In genomic region chr1:237124856-237125462, GRCh38 we compare ENCODE assay signal across 10 cellular contexts.
DNase-seq lines count a peak whose midpoint lies in the region; ATAC-seq, FAIRE-seq and TF ChIP-seq lines count a peak whose summit lies in the region.
"Had no signal": no experiment of that assay in that cellular context is flagged by ENCODE, and none has a peak within 500 bp of the region (broad histone marks: within the 10 kb centered on the region; RNA-seq: fewer than 3 reads in every experiment).

No MANE protein-coding gene starts in this region.

- CTCF ChIA-PET in H1 (lab: Charles Lee; ENCODE audit: partially characterized antibody): interaction anchor here (0.6 to 1.5 kb wide), 4 partner anchors 16 to 42 kb away, joined by 3 to 5 read pairs (median 4); no protein-coding TSS in a partner anchor

- 69% methylated on average over 10 of the region's 10 CpGs; no CpG with 5 or more reads in 1 of the 2 experiments for WGBS in H1 (ENCODE audit: extremely low coverage in 1 of 2, insufficient coverage in 1 of 2, insufficient read length in 1 of 2, insufficient replicate concordance in 2 of 2, low coverage in 1 of 2, low lambda C conversion rate in 2 of 2, missing lambda C conversion rate in 1 of 2), 2 experiments
- 77 to 82% methylated on average over 10 of the region's 10 CpGs for WGBS in thyroid gland, 2 donors
- 80 to 83% (median 81%) methylated on average over 10 of the region's 10 CpGs for WGBS in ovary, 3 donors

- H3K79me1 ChIP-seq in H1 (ENCODE audit: low read depth, low read length): no peaks in the 10 kb centered on the region

- H3K27me3 ChIP-seq in H1 (replicated peaks in 1 of 4; ENCODE audit: control insufficient read depth in 3 of 4, extremely low read depth in 1 of 4, insufficient read depth in 3 of 4, low read length in 3 of 4) (no peaks in the 10 kb centered on the region), thyroid gland (no peaks in the 10 kb centered on the region), ovary (no peaks in the 10 kb centered on the region)
- H3K27me3 ChIP-seq: BLaER1 treated with 17β-estradiol and CSF1 and Interleukin-3, amounts not matched to agents 10 nM and 100 nM had no signal

- H3K9me3 ChIP-seq in H1 (ENCODE audit: insufficient read depth in 2 of 2, low read depth in 1 of 2, low read length in 1 of 2): peaks cover 7 to 12% of the 10 kb centered on the region in 2 experiments; a peak in 2 of 4 replicates
- H3K9me3 ChIP-seq in thyroid gland: no peaks in the 10 kb centered on the region
- H3K9me3 ChIP-seq in ovary: no peaks in the 10 kb centered on the region

- H2BK15ac ChIP-seq in H1 (ENCODE audit: low read length): no peak overlapping the region

- H2BK120ac ChIP-seq in H1 (replicated peaks; ENCODE audit: low read depth, low read length): no peak overlapping the region

- H3K9ac ChIP-seq in H1 (replicated peaks in 1 of 4; ENCODE audit: extremely low read depth in 1 of 4, low read depth in 3 of 4, low read length in 3 of 4): no peak overlapping the region
- H3K9ac ChIP-seq: BLaER1 treated with 17β-estradiol and CSF1 and Interleukin-3, amounts not matched to agents 10 nM and 100 nM had no signal

- H2BK20ac ChIP-seq in H1 (ENCODE audit: low read length): no peak overlapping the region

- H3K23ac ChIP-seq in H1 (ENCODE audit: insufficient read length): no peak overlapping the region

- peak overlapping the region; percentile 64; the same call in 1 of the 2 replicates for H2AFZ ChIP-seq in H1 (ENCODE audit: low read length)

- no peak overlapping the region for H3K14ac ChIP-seq in H1 (ENCODE audit: insufficient read length)

- H3K4me3 ChIP-seq in H1 (ENCODE audit: extremely low read depth in 1 of 4, insufficient read depth in 2 of 4, low read depth in 3 of 4, low read length in 4 of 4) (no peak overlapping the region), thyroid gland (replicated peaks in 1 of 3) (no peak overlapping the region), ovary (no peak overlapping the region)
- H3K4me3 ChIP-seq: BLaER1 treated with 17β-estradiol and CSF1 and Interleukin-3, amounts not matched to agents 10 nM and 100 nM had no signal

- no peak overlapping the region for H4K91ac ChIP-seq in H1 (replicated peaks; ENCODE audit: insufficient read length, low read length)

- H4K8ac ChIP-seq in H1 (ENCODE audit: extremely low read depth, insufficient read depth, low read length): no peak overlapping the region

- POLR2A ChIA-PET in H1 (lab: Charles Lee; ENCODE audit: partially characterized antibody): no interaction called here

- no peak overlapping the region for H2BK5ac ChIP-seq in H1 (ENCODE audit: low read depth, low read length)

- H3K36me3 ChIP-seq in H1 (ENCODE audit: control insufficient read depth in 2 of 4, insufficient read depth in 4 of 4, low read length in 3 of 4): no peaks in the 10 kb centered on the region; a peak in 1 of 8 replicates
- no peaks in the 10 kb centered on the region for H3K36me3 ChIP-seq in thyroid gland
- no peaks in the 10 kb centered on the region for H3K36me3 ChIP-seq in ovary
- H3K36me3 ChIP-seq: BLaER1 treated with 17β-estradiol and CSF1 and Interleukin-3, amounts not matched to agents 10 nM and 100 nM had no signal

- H2BK12ac ChIP-seq in H1 (ENCODE audit: low read depth, low read length): no peak overlapping the region

- H3K23me2 ChIP-seq in H1 (ENCODE audit: low read depth, low read length): no peaks in the 10 kb centered on the region

- FAIRE-seq in H1 (lab: Jason Lieb, UNC): peak; percentile 94

- intact Hi-C loops in thyroid gland (cut with DNase I): no loop called here
- intact Hi-C loops in ovary (cut with DNase I): no loop called here

- no peak for TF ChIP-seq POLR2A in H1 (IDR thresholded peaks at IDR 0.05; ENCODE audit: control extremely low read depth in 1 of 2, low read depth in 2 of 2, low read length in 2 of 2)
- no peak for TF ChIP-seq POLR2A in thyroid gland (IDR thresholded peaks at IDR 0.05)
- TF ChIP-seq POLR2A in ovary (IDR thresholded peaks at IDR 0.05): no peak

- no peak overlapping the region for H3K18ac ChIP-seq in H1 (ENCODE audit: extremely low read depth, low read length)

- no peak overlapping the region for H2AK5ac ChIP-seq in H1 (ENCODE audit: low read depth, low read length)

- no peak overlapping the region for H3K4ac ChIP-seq in H1 (replicated peaks; ENCODE audit: insufficient read length, low read depth, low read length)

- TF ChIP-seq EP300 in H1 (IDR thresholded peaks at IDR 0.05; ENCODE audit: borderline replicate concordance in 1 of 2, low read depth in 2 of 2, low read length in 2 of 2): no peak
- no peak for TF ChIP-seq EP300 in ovary (IDR thresholded peaks at IDR 0.05)

- H3K27ac ChIP-seq in H1 (ENCODE audit: low read depth, low read length): no peak overlapping the region
- no peak overlapping the region for H3K27ac ChIP-seq in thyroid gland
- no peak overlapping the region for H3K27ac ChIP-seq in ovary
- H3K27ac ChIP-seq: BLaER1 treated with 17β-estradiol and CSF1 and Interleukin-3, amounts not matched to agents 10 nM and 100 nM had no signal

- DNase-seq in SKM-1 (lab: John Stamatoyannopoulos, UW; ENCODE audit: unreplicated experiment): peak; percentile 21
- no peak for DNase-seq in SKM-1 treated with dmso at 0.1 percent for 144 hours (lab: John Stamatoyannopoulos, UW; ENCODE audit: unreplicated experiment)
- DNase-seq in NAMALWA (ENCODE audit: low spot score): peak; percentile 47
- no peak for DNase-seq in H1 (ENCODE audit: low read depth in 1 of 2, low spot score in 2 of 2)
- DNase-seq in thyroid gland: no peak
- no peak for DNase-seq in ovary
- DNase-seq: activated naive CD4-positive, alpha-beta T cell treated with Interleukin-2 at 50 U/mL for 16 hours had no signal

- no peaks in the 10 kb centered on the region for H3K79me2 ChIP-seq in H1 (ENCODE audit: control insufficient read depth in 1 of 2, insufficient read depth in 2 of 2, low read length in 2 of 2)

- H4K20me1 ChIP-seq in H1 (replicated peaks in 1 of 2; ENCODE audit: control insufficient read depth in 1 of 2, insufficient read depth in 2 of 2, low read length in 2 of 2): no peaks in the 10 kb centered on the region
- H4K20me1 ChIP-seq: BLaER1 treated with 17β-estradiol and CSF1 and Interleukin-3, amounts not matched to agents 10 nM and 100 nM had no signal

- ATAC-seq in GM21723 (IDR thresholded peaks at IDR 0.05; ENCODE audit: unreplicated experiment) (no peak), HG03039 (IDR thresholded peaks at IDR 0.05; ENCODE audit: unreplicated experiment) (no peak)

- peak; percentile 60 to 78 for TF ChIP-seq RAD21 in H1 (IDR thresholded peaks at IDR 0.05 in 1 of 2, conservative IDR thresholded peaks at IDR 0.05 in 1 of 2; ENCODE audit: low read depth in 2 of 2, low read length in 2 of 2)

- no peak overlapping the region for H3K4me2 ChIP-seq in H1 (ENCODE audit: insufficient read depth in 1 of 2, low read depth in 2 of 2, low read length in 2 of 2)
- H3K4me2 ChIP-seq: BLaER1 treated with 17β-estradiol and CSF1 and Interleukin-3, amounts not matched to agents 10 nM and 100 nM had no signal

- TF ChIP-seq CTCF in H1 (IDR thresholded peaks at IDR 0.05; ENCODE audit: control extremely low read depth in 1 of 3, insufficient read depth in 1 of 3, low read depth in 1 of 3, low read length in 3 of 3) (peak in 2 of 3 experiments; percentile 64 to 85; a peak in 3 of 4 replicates), thyroid gland (IDR thresholded peaks at IDR 0.05) (peak; percentile 14 to 57 (median 49)), ovary (IDR thresholded peaks at IDR 0.05) (no peak)

- no peak overlapping the region for H4K5ac ChIP-seq in H1 (ENCODE audit: insufficient read length, low read depth, low read length)

- no peak overlapping the region for H3K56ac ChIP-seq in H1 (replicated peaks; ENCODE audit: insufficient read length, low read depth, low read length)

- peaks cover 0 to 2% (median 0%) of the 10 kb centered on the region in 4 experiments; a peak in 1 of 7 replicates for H3K4me1 ChIP-seq in H1 (replicated peaks in 1 of 4; ENCODE audit: control insufficient read depth in 3 of 4, insufficient read depth in 4 of 4, low read length in 3 of 4)
- no peaks in the 10 kb centered on the region for H3K4me1 ChIP-seq in thyroid gland
- H3K4me1 ChIP-seq in ovary (ENCODE audit: insufficient read depth): no peaks in the 10 kb centered on the region
- H3K4me1 ChIP-seq: BLaER1 treated with 17β-estradiol and CSF1 and Interleukin-3, amounts not matched to agents 10 nM and 100 nM had no signal

TF ChIP-seq in H1, 55 proteins besides CTCF, POLR2A, EP300 and RAD21:
- TF ChIP-seq MAX (IDR thresholded peaks at IDR 0.05) (peak; percentile 79), MAFK (IDR thresholded peaks at IDR 0.05; ENCODE audit: low read depth, low read length) (0 out of 2 replicates have a peak, but pooled peaks have one; percentile 1), E2F6 (IDR thresholded peaks at IDR 0.05) (0 out of 2 replicates have a peak, but pooled peaks have one; percentile 23), HDAC6 (IDR thresholded peaks at IDR 0.05; ENCODE audit: low read depth, low read length) (no peak)

Comparison
In these comparisons a context has a peak if more than half of its experiments do, and no peak if none do; other contexts are left out.
1. DNase-seq: peak in SKM-1 (single experiment) and NAMALWA (single experiment); none in SKM-1 treated with dmso at 0.1 percent for 144 hours (single experiment), H1 (0 of 2), thyroid gland (0 of 2) and ovary (0 of 5).
2. CTCF ChIP-seq: peak in H1 (2 of 3) and thyroid gland (6 of 6); none in ovary (0 of 3).